In genomic region chr5:10466446-10467073, GRCh38 we compare ENCODE assay signal across 2 cellular contexts.
TF ChIP-seq lines count a peak whose summit lies in the region.

No MANE protein-coding gene starts in this region.

TF ChIP-seq in K562, 482 proteins besides CTCF, POLR2A, EP300 and RAD21:
- TF ChIP-seq SPI1 (IDR thresholded peaks at IDR 0.05; ENCODE audit: borderline replicate concordance, low read depth, low read length) (0 out of 2 replicates have a peak, but pooled peaks have one; percentile 26), ZNF263 (CRISPR knock-in tag; IDR thresholded peaks at IDR 0.05; ENCODE audit: borderline replicate concordance) (0 out of 2 replicates have a peak, but pooled peaks have one; percentile 15), SUPT5H (IDR thresholded peaks at IDR 0.05) (no peak)

TF ChIP-seq in WTC11, 78 proteins besides CTCF, POLR2A, EP300 and RAD21:
- TF ChIP-seq ATF6 (CRISPR knock-in tag; IDR thresholded peaks at IDR 0.05) (no peak), TEAD4 (CRISPR knock-in tag; IDR thresholded peaks at IDR 0.05) (no peak), NFYB (CRISPR knock-in tag; conservative IDR thresholded peaks at IDR 0.05; ENCODE audit: low read depth) (no peak), JUN (CRISPR knock-in tag; IDR thresholded peaks at IDR 0.05) (no peak)
TF ChIP-seq in WTC11: peak in this region for 0.
